8 cellular contexts compared by ENCODE assay signal in the genomic region with DNA sequence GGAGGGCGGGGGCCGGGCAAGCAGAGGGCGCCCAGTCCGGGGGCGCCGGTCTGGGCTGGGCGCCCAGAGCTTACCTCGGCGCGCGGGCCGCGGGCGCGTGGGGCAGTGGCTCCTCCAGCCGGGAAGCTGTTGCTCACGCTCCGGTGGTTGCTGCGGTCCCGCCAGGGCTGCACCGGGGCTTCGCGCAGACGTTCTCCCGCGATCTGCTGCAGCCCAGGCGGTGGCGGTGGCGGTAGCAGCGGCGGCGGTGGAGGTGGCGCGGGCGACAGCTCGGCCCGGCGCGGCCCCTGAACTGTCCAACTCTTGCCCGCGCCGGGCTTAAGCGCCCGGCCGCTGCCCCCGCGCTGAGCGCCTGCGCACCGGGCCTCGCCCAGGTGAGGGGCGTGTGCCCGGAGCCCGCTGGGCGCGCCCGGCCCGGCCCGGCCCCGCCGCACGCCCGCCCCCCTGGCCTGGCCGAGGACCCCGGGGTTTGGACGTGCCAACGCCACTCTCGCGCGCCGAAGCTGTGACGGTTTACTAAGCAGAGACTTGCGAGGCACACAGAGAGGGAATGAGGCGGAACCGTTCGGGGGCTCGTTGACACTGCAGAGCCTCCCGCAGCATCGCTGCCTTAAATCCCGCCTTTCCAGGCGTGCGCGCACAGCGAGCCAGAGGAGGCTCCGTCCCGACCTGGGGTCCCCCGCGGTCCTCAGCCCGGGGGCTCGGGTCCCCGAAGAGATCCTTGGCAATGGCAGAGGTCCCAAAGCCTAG. TPM values are rescaled to one million over a fixed set of nuclear protein-coding genes. Genes with fewer than 3 reads are reported as not detected.
DNase-seq lines count a peak whose midpoint lies in the region; ATAC-seq and TF ChIP-seq lines count a peak whose summit lies in the region.

A gene (minus strand): TSS at position 586 of the 750 bp plus-strand sequence.

- peaks cover 22% of the 10 kb centered on the region for H3K4me1 Mint-ChIP-seq in GM23338
- peaks cover 13% of the 10 kb centered on the region for H3K4me1 Mint-ChIP-seq in CD8-positive, alpha-beta T cell (ENCODE audit: low read depth)

- H3K9me3 ChIP-seq in left lung (no peaks in the 10 kb centered on the region), thymus (ENCODE audit: control insufficient read depth) (no peaks in the 10 kb centered on the region)
- H3K9me3 ChIP-seq in CD8-positive, alpha-beta T cell (ENCODE audit: low read length) = no peaks in the 10 kb centered on the region

- H3K36me3 ChIP-seq in GM23338 (ENCODE audit: insufficient read depth) = no peaks in the 10 kb centered on the region
- H3K36me3 ChIP-seq in left lung = no peaks in the 10 kb centered on the region
- no peaks in the 10 kb centered on the region for H3K36me3 ChIP-seq in thymus (ENCODE audit: control insufficient read depth, insufficient read depth)
- H3K36me3 ChIP-seq in CD8-positive, alpha-beta T cell (ENCODE audit: insufficient read depth, low read length) = no peaks in the 10 kb centered on the region

- in situ Hi-C loops in G401 (cut with HindIII; ENCODE audit: low sequenced_read_pairs) = no loop called here

- H3K27ac Mint-ChIP-seq in GM23338 = no peak within 1 kb of the TSS
- H3K27ac Mint-ChIP-seq in CD8-positive, alpha-beta T cell = no peak within 1 kb of the TSS

- intact Hi-C loops in left lung (cut with DNase I) = no loop called here
- intact Hi-C loops in CD8-positive, alpha-beta T cell (cut with DNase I, micrococcal nuclease) = no loop called here

- POLR2A ChIA-PET in CD8-positive, alpha-beta T cell (lab: Charles Lee) = no interaction called here

- H3K4me3 ChIP-seq in GM23338 = peak within 1 kb of the TSS; percentile 92
- H3K4me3 ChIP-seq in left lung = peak within 1 kb of the TSS; percentile 39 to 41
- peak within 1 kb of the TSS; percentile 29 for H3K4me3 ChIP-seq in thymus (ENCODE audit: low read length)
- H3K4me3 ChIP-seq in CD8-positive, alpha-beta T cell (ENCODE audit: low read depth, low read length) = no peak within 1 kb of the TSS

- CTCF ChIA-PET in CD8-positive, alpha-beta T cell (lab: Charles Lee) = no interaction called here

- H3K9me2 ChIP-seq in GM23338 (ENCODE audit: insufficient read depth) = no peaks in the 10 kb centered on the region

- ATAC-seq in GM23338 = peak; percentile 79
- peak; percentile 80 for ATAC-seq in left lung
- no peak for ATAC-seq in CD8-positive, alpha-beta T cell

- WGBS in thymus = 1% methylated on average over 91 of the region's 91 CpGs

- no peak for TF ChIP-seq CTCF in GM23338 (conservative IDR thresholded peaks at IDR 0.05; ENCODE audit: low read depth in 2 of 2)
- no peak for TF ChIP-seq CTCF in left lung (IDR thresholded peaks at IDR 0.05)
- TF ChIP-seq CTCF in CD8-positive, alpha-beta T cell (IDR thresholded peaks at IDR 0.05) = no peak

- peak within 1 kb of the TSS; percentile 99 for H2AFZ ChIP-seq in GM23338

- H3K27ac ChIP-seq in GM23338 (ENCODE audit: low read depth) = no peak within 1 kb of the TSS
- peak within 1 kb of the TSS; percentile 76 for H3K27ac ChIP-seq in caudate nucleus (ENCODE audit: low read depth, low read length)
- H3K27ac ChIP-seq in left lung = no peak within 1 kb of the TSS
- H3K27ac ChIP-seq in thymus (ENCODE audit: low read depth) = no peak within 1 kb of the TSS
- no peak within 1 kb of the TSS for H3K27ac ChIP-seq in CD8-positive, alpha-beta T cell (ENCODE audit: low read depth, low read length)

- peaks cover 57% of the 10 kb centered on the region for H3K27me3 ChIP-seq in GM23338 (ENCODE audit: insufficient read depth)
- peaks cover 7 to 58% of the 10 kb centered on the region in 2 donors for H3K27me3 ChIP-seq in left lung
- H3K27me3 ChIP-seq in thymus (ENCODE audit: control insufficient read depth, insufficient read depth) = peaks cover 36% of the 10 kb centered on the region
- no peaks in the 10 kb centered on the region for H3K27me3 ChIP-seq in CD8-positive, alpha-beta T cell (ENCODE audit: insufficient read depth, low read length)

- no peaks in the 10 kb centered on the region for H3K79me2 ChIP-seq in GM23338 (replicated peaks; ENCODE audit: insufficient read depth)

- H3F3A ChIP-seq in GM23338 (replicated peaks; ENCODE audit: low read depth) = no peaks in the 10 kb centered on the region

- H3K27me3 Mint-ChIP-seq in GM23338 (ENCODE audit: insufficient read depth, low read depth, poor library complexity) = peaks cover 28% of the 10 kb centered on the region
- peaks cover 51% of the 10 kb centered on the region for H3K27me3 Mint-ChIP-seq in CD8-positive, alpha-beta T cell (ENCODE audit: low read depth)

- no peaks in the 10 kb centered on the region for H3K36me3 Mint-ChIP-seq in GM23338 (ENCODE audit: low read depth)
- H3K36me3 Mint-ChIP-seq in CD8-positive, alpha-beta T cell = no peaks in the 10 kb centered on the region

- H3K4me1 ChIP-seq in GM23338 (ENCODE audit: insufficient read depth) (peaks cover 13% of the 10 kb centered on the region; the same call in 1 of the 2 replicates), left lung (peaks cover 0 to 9% of the 10 kb centered on the region in 2 donors), thymus (ENCODE audit: control insufficient read depth, insufficient read depth, low read length) (no peaks in the 10 kb centered on the region)
- H3K4me1 ChIP-seq in CD8-positive, alpha-beta T cell (ENCODE audit: insufficient read depth, low read length) = no peaks in the 10 kb centered on the region

- H3K4me2 ChIP-seq in GM23338 = peak within 1 kb of the TSS; percentile 98

- H3K9me3 Mint-ChIP-seq in GM23338 = no peaks in the 10 kb centered on the region
- no peaks in the 10 kb centered on the region for H3K9me3 Mint-ChIP-seq in CD8-positive, alpha-beta T cell

- 0 out of 2 replicates have a peak, but pooled peaks cover 4% of the 10 kb centered on the region for H4K20me1 ChIP-seq in GM23338 (replicated peaks; ENCODE audit: insufficient read depth)

- DNase-seq in G401 (ENCODE audit: low spot score) (peak; percentile 67), GM23338 (ENCODE audit: low spot score) (peak; percentile 74), NCI-H510A (lab: John Stamatoyannopoulos, UW) (peak; percentile 45), caudate nucleus (lab: John Stamatoyannopoulos, UW) (peak in 19 of 61 donors; percentile 12 to 65 (median 40)), left lung (peak; percentile 33 to 79), NCI-H526 treated with DMSO at 0.1 percent for 48 hours (lab: John Stamatoyannopoulos, UW) (no peak)
- no peak for DNase-seq in CD8-positive, alpha-beta T cell

- H3K4me3 Mint-ChIP-seq in GM23338 = peak within 1 kb of the TSS; percentile 91
- H3K4me3 Mint-ChIP-seq in CD8-positive, alpha-beta T cell = no peak within 1 kb of the TSS

RNA-seq across cellular contexts. Expression of the gene that starts here (rescaled TPM):
- not detected in 2 replicates for total RNA-seq in G401 (2014; rRNA removed; shearing (Covaris generic))
- total RNA-seq in GM23338 (2014; rRNA removed; shearing (Covaris generic)) = 1.4 and 1.5 TPM in 2 replicates
- polyA plus RNA-seq in GM23338 (2016; fragmentation: Nextera tagmentation; extraction: Ambion mirVana) = 3.1 and 4.6 TPM in 2 replicates
- total RNA-seq in left lung = 10 to 100 TPM; 34.0 to 51.3 TPM
- polyA plus RNA-seq in thymus = 2.0 TPM
- total RNA-seq in CD8-positive, alpha-beta T cell = not detected

Comparison
In these comparisons a context has a peak if more than half of its experiments do, and no peak if none do; other contexts are left out.
1. RNA of the gene that starts here (total RNA-seq): 34.0 to 51.3 TPM in left lung; 1.4 to 1.5 TPM in GM23338, not detected in G401 and not detected in CD8-positive, alpha-beta T cell; every median in the first group is over 10 times any median in the second.
2. Peak in DNase-seq in G401; RNA of the gene not detected or under 1 TPM.
3. DNase-seq: peak in GM23338 (single experiment), NCI-H510A (single experiment) and left lung (2 of 2); none in CD8-positive, alpha-beta T cell (0 of 7) and NCI-H526 treated with DMSO at 0.1 percent for 48 hours (single experiment).